In the genomic region with DNA sequence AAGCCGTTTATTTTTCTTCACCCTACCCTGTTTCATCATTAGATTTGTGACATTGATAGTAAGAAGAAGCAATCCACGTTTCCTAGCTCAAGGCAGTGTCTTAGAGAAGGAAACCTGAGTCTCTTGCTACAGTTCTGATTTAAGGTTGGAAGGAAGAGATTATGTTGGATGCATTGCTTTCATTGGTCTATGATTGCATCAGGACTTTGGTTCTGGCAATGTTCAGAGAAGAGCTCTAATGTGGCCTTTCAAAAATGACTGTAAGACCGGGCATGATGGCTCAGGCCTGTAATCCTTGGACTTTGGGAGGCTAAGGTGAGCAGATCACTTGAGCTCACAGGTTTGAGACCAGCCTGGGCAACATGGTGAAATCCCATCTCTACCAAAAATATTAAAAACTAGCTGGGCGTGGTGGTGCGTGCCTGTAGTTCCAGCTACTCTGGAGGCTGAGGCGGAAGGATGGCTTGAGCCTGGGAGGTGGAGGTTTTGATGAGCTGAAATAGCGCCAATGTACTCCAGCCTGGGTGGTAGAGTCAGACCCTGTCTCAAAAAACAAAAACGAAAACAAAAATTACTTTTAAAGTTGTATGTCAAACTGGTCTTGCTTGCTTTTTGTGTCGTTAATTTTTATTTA, we compare ENCODE assay signal across 22 cellular contexts. TPM values are rescaled to one million over a fixed set of nuclear protein-coding genes. Genes with fewer than 3 reads are reported as not detected.
DNase-seq lines count a peak whose midpoint lies in the region; ATAC-seq and TF ChIP-seq lines count a peak whose summit lies in the region.
"Had no signal": no experiment of that assay in that cellular context is flagged by ENCODE, and none has a peak within 500 bp of the region (broad histone marks: within the 10 kb centered on the region; RNA-seq: fewer than 3 reads in every experiment).

No MANE protein-coding gene starts in this region.

- H3K9me3 Mint-ChIP-seq in activated T-cell treated with anti-CD3 and anti-CD28 coated beads, Interleukin-2, amount 50 U/mL, for 72 hours = no peaks in the 10 kb centered on the region
- no peaks in the 10 kb centered on the region for H3K9me3 Mint-ChIP-seq in activated naive CD4-positive, alpha-beta T cell treated with anti-CD3 and anti-CD28 coated beads, Interleukin-2, amount 50 U/mL, for 72 hours
- peaks cover 0 to 6% (median 0%) of the 10 kb centered on the region in 11 donors for H3K9me3 Mint-ChIP-seq in naive thymus-derived CD4-positive, alpha-beta T cell
- H3K9me3 Mint-ChIP-seq: H9 had no signal

- H3K27me3 Mint-ChIP-seq in activated T-cell treated with anti-CD3 and anti-CD28 coated beads, Interleukin-2, amount 50 U/mL, for 72 hours (ENCODE audit: low read depth) = no peaks in the 10 kb centered on the region
- H3K27me3 Mint-ChIP-seq in naive thymus-derived CD4-positive, alpha-beta T cell = no peaks in the 10 kb centered on the region

- in situ Hi-C loops in IMR-90 (cut with MboI; ENCODE audit: low sequenced_read_pairs) = no loop called here

- no peaks in the 10 kb centered on the region for H3K9me1 ChIP-seq in IMR-90 (ENCODE audit: insufficient read depth, low read length)

- no CpG with 5 or more reads among the region's 9 CpGs for WGBS in IMR-90 (ENCODE audit: extremely low coverage in 2 of 2, insufficient read length in 1 of 2), 2 experiments
- 94% methylated on average over 9 of the region's 9 CpGs for WGBS in SK-N-SH (ENCODE audit: low lambda C conversion rate)

- TF ChIP-seq CTCF in IMR-90 (conservative IDR thresholded peaks at IDR 0.05; ENCODE audit: low read depth, low read length) (no peak), OCI-LY7 (conservative IDR thresholded peaks at IDR 0.05; ENCODE audit: low read length) (no peak), SK-N-SH (IDR thresholded peaks at IDR 0.05) (no peak)

- H3K79me2 ChIP-seq in OCI-LY7 (ENCODE audit: insufficient read depth, low read depth, low read length) (peaks cover 9% of the 10 kb centered on the region; the same call in 1 of the 2 replicates), SK-N-SH (ENCODE audit: insufficient read depth) (peaks cover 29% of the 10 kb centered on the region)

- dilution Hi-C loops in IMR-90 (cut with HindIII; ENCODE audit: low sequenced_read_pairs, unreplicated experiment) = no loop called here

- no peak for TF ChIP-seq EP300 in SK-N-SH (IDR thresholded peaks at IDR 0.05; ENCODE audit: borderline replicate concordance in 1 of 2, low read depth in 1 of 2, low read length in 1 of 2)

- H4K8ac ChIP-seq in IMR-90 (ENCODE audit: low read depth in 2 of 2, low read length in 2 of 2) = peak overlapping the region in 1 of 2 experiments; percentile 55; a peak in 2 of 4 replicates

- H3K4me3 Mint-ChIP-seq in activated T-cell treated with anti-CD3 and anti-CD28 coated beads, Interleukin-2, amount 50 U/mL, for 72 hours = peak overlapping the region; percentile 51 to 76
- peak overlapping the region; percentile 49 to 92 (median 78) for H3K4me3 Mint-ChIP-seq in naive thymus-derived CD4-positive, alpha-beta T cell
- H3K4me3 Mint-ChIP-seq: H9 had no signal

- no peak overlapping the region for H3K4me2 ChIP-seq in IMR-90 (ENCODE audit: low read depth, low read length)
- no peak overlapping the region for H3K4me2 ChIP-seq in OCI-LY7 (ENCODE audit: low read length)
- H3K4me2 ChIP-seq in SK-N-SH = no peak overlapping the region

- no peak overlapping the region for H2BK20ac ChIP-seq in IMR-90 (ENCODE audit: low read depth, low read length)

- H3K9me2 ChIP-seq in OCI-LY7 (ENCODE audit: insufficient read depth, low read length) (no peaks in the 10 kb centered on the region), SK-N-SH (no peaks in the 10 kb centered on the region)

- peak overlapping the region; percentile 2; the same call in 1 of the 2 replicates for H3K23ac ChIP-seq in IMR-90 (ENCODE audit: low read depth, low read length)

- H3K36me3 ChIP-seq in IMR-90 (ENCODE audit: control insufficient read depth, insufficient read depth, low read length) = no peaks in the 10 kb centered on the region
- peaks cover 0 to 10% (median 0%) of the 10 kb centered on the region in 3 experiments for H3K36me3 ChIP-seq in naive thymus-derived CD4-positive, alpha-beta T cell (ENCODE audit: control insufficient read depth in 2 of 3, insufficient read depth in 3 of 3, low read length in 3 of 3)
- peaks cover 20% of the 10 kb centered on the region; the same call in 1 of the 2 replicates for H3K36me3 ChIP-seq in OCI-LY7 (ENCODE audit: insufficient read depth, low read length)
- peaks cover 2 to 14% of the 10 kb centered on the region in 2 experiments for H3K36me3 ChIP-seq in SK-N-SH (replicated peaks in 1 of 2; ENCODE audit: control insufficient read depth in 1 of 2, insufficient read depth in 2 of 2, low read length in 1 of 2)

- no peak overlapping the region; the same call in 1 of the 2 replicates for H3K27ac ChIP-seq in IMR-90 (ENCODE audit: insufficient read depth, low read length)
- H3K27ac ChIP-seq in naive thymus-derived CD4-positive, alpha-beta T cell (ENCODE audit: low read depth, low read length) = peak overlapping the region; percentile 55
- H3K27ac ChIP-seq in OCI-LY7 (ENCODE audit: low read depth, low read length, poor library complexity, severe bottlenecking) = no peak overlapping the region
- no peak overlapping the region for H3K27ac ChIP-seq in SK-N-SH (ENCODE audit: low read depth in 2 of 2, low read length in 1 of 2)
- H3K27ac ChIP-seq: adrenal gland, cardiac muscle cell, dorsolateral prefrontal cortex, left ventricle myocardium inferior, right atrium auricular region, upper lobe of right lung, WERI-Rb-1 had no signal

- no peak overlapping the region for H2AK9ac ChIP-seq in IMR-90 (replicated peaks; ENCODE audit: low read depth, low read length, poor library complexity)

- TF ChIP-seq RAD21 in IMR-90 (IDR thresholded peaks at IDR 0.05; ENCODE audit: low read length) (no peak), SK-N-SH (IDR thresholded peaks at IDR 0.05; ENCODE audit: low read length) (no peak)

- H2BK15ac ChIP-seq in IMR-90 (ENCODE audit: low read depth, low read length) = no peak overlapping the region

- H3K79me1 ChIP-seq in IMR-90 (ENCODE audit: low read depth in 1 of 2, low read length in 2 of 2) = peaks cover 16 to 28% of the 10 kb centered on the region in 2 experiments

- no peak overlapping the region for H4K5ac ChIP-seq in IMR-90 (ENCODE audit: low read depth, low read length)

- H3K4me1 Mint-ChIP-seq in activated T-cell treated with anti-CD3 and anti-CD28 coated beads, Interleukin-2, amount 50 U/mL, for 72 hours (ENCODE audit: low read depth) = peaks cover 71% of the 10 kb centered on the region
- H3K4me1 Mint-ChIP-seq in naive thymus-derived CD4-positive, alpha-beta T cell = peaks cover 25 to 75% (median 63%) of the 10 kb centered on the region in 7 donors

- no peak overlapping the region for H2BK120ac ChIP-seq in IMR-90 (ENCODE audit: low read depth, low read length)

- peaks cover 6% of the 10 kb centered on the region for H3F3A ChIP-seq in SK-N-SH (replicated peaks; ENCODE audit: insufficient read depth)

- BruUV-seq in IMR-90 (replicated peaks; lab: Mats Ljungman, UMichigan) (no TSS peak), OCI-LY7 (replicated peaks; lab: Mats Ljungman, UMichigan) (no TSS peak)

- H3K56ac ChIP-seq in IMR-90 (ENCODE audit: extremely low read depth, insufficient read depth, low read length) = no peak overlapping the region

- H2AFZ ChIP-seq in IMR-90 (replicated peaks; ENCODE audit: low read length, poor library complexity) = no peak overlapping the region
- H2AFZ ChIP-seq in OCI-LY7 (ENCODE audit: low read length) = no peak overlapping the region
- no peak overlapping the region for H2AFZ ChIP-seq in SK-N-SH (ENCODE audit: low read depth)

- no peak overlapping the region for H3K4ac ChIP-seq in IMR-90 (ENCODE audit: low read depth, low read length)

- H2BK5ac ChIP-seq in IMR-90 (ENCODE audit: low read depth, low read length, poor library complexity, severe bottlenecking) = no peak overlapping the region

- 0 out of 2 replicates have a peak overlapping the region, but pooled peaks have one; percentile 13 for H3K14ac ChIP-seq in IMR-90 (replicated peaks; ENCODE audit: low read depth, low read length)

- H3K27ac Mint-ChIP-seq in activated T-cell treated with anti-CD3 and anti-CD28 coated beads, Interleukin-2, amount 50 U/mL, for 72 hours = peak overlapping the region; percentile 86
- H3K27ac Mint-ChIP-seq in activated naive CD4-positive, alpha-beta T cell treated with anti-CD3 and anti-CD28 coated beads, Interleukin-2, amount 50 U/mL, for 72 hours = peak overlapping the region; percentile 77 to 81
- peak overlapping the region in 8 of 9 donors; percentile 72 to 93 (median 89) for H3K27ac Mint-ChIP-seq in naive thymus-derived CD4-positive, alpha-beta T cell
- H3K27ac Mint-ChIP-seq: H9 had no signal

- H4K91ac ChIP-seq in IMR-90 (ENCODE audit: insufficient read depth, low read depth, low read length) = no peak overlapping the region

- H3K4me3 ChIP-seq in IMR-90 (ENCODE audit: insufficient read depth, low read depth, low read length) = no peak overlapping the region
- H3K4me3 ChIP-seq in naive thymus-derived CD4-positive, alpha-beta T cell (ENCODE audit: low read length) = peak overlapping the region; percentile 20
- H3K4me3 ChIP-seq in OCI-LY7 (ENCODE audit: low read depth, low read length, poor library complexity, severe bottlenecking) = no peak overlapping the region
- H3K4me3 ChIP-seq in SK-N-SH (ENCODE audit: low read depth in 2 of 2, low read length in 1 of 2) = no peak overlapping the region
- H3K4me3 ChIP-seq: adrenal gland, cardiac muscle cell, dorsolateral prefrontal cortex, left ventricle myocardium inferior, right atrium auricular region, upper lobe of right lung had no signal

- H3K9me3 ChIP-seq in IMR-90 (ENCODE audit: control insufficient read depth, insufficient read depth, low read length) (no peaks in the 10 kb centered on the region), OCI-LY7 (ENCODE audit: low read length) (no peaks in the 10 kb centered on the region), SK-N-SH (no peaks in the 10 kb centered on the region)
- no peaks in the 10 kb centered on the region for H3K9me3 ChIP-seq in naive thymus-derived CD4-positive, alpha-beta T cell (ENCODE audit: control insufficient read depth in 2 of 3, low read length in 3 of 3)
- H3K9me3 ChIP-seq: adrenal gland, left ventricle myocardium inferior, right atrium auricular region, upper lobe of right lung had no signal

- POLR2A ChIA-PET in IMR-90 (lab: Charles Lee; ENCODE audit: unreplicated experiment) (no interaction called here), OCI-LY7 (lab: Charles Lee) (interaction anchor here (0.7 to 1.2 kb wide), 3 partner anchors 9 to 81 kb away, joined by 3 to 4 read pairs (median 3); no protein-coding TSS in a partner anchor), SK-N-SH (lab: Yijun Ruan, JAX) (no interaction called here)
- POLR2A ChIA-PET in naive thymus-derived CD4-positive, alpha-beta T cell (lab: Charles Lee) = interaction anchor here (0.6 to 3.0 kb wide), 4 partner anchors 11 to 203 kb away, joined by 3 to 16 read pairs (median 4); partner anchors contain the start of genes PIK3C2A and RPS13

- peaks cover 2% of the 10 kb centered on the region; the same call in 1 of the 2 replicates for H3K4me1 ChIP-seq in IMR-90 (ENCODE audit: control insufficient read depth, insufficient read depth, low read length)
- H3K4me1 ChIP-seq in naive thymus-derived CD4-positive, alpha-beta T cell (ENCODE audit: control insufficient read depth in 2 of 2, insufficient read depth in 2 of 2, low read length in 2 of 2) = peaks cover 27 to 41% of the 10 kb centered on the region in 2 donors
- H3K4me1 ChIP-seq in OCI-LY7 (ENCODE audit: insufficient read depth, low read length, poor library complexity, severe bottlenecking) = peaks cover 13% of the 10 kb centered on the region
- peaks cover 3% of the 10 kb centered on the region in 2 experiments; a peak in 1 of 4 replicates for H3K4me1 ChIP-seq in SK-N-SH (ENCODE audit: control insufficient read depth in 1 of 2, insufficient read depth in 2 of 2, low read depth in 1 of 2, low read length in 1 of 2)

- peaks cover 2 to 10% of the 10 kb centered on the region in 2 donors for H3K36me3 Mint-ChIP-seq in activated T-cell treated with anti-CD3 and anti-CD28 coated beads, Interleukin-2, amount 50 U/mL, for 72 hours (ENCODE audit: insufficient read depth in 2 of 2)
- peaks cover 6 to 13% of the 10 kb centered on the region in 2 donors for H3K36me3 Mint-ChIP-seq in activated naive CD4-positive, alpha-beta T cell treated with anti-CD3 and anti-CD28 coated beads, Interleukin-2, amount 50 U/mL, for 72 hours
- H3K36me3 Mint-ChIP-seq in naive thymus-derived CD4-positive, alpha-beta T cell = peaks cover 0 to 32% (median 15%) of the 10 kb centered on the region in 5 donors

- no peak for TF ChIP-seq POLR2A in IMR-90 (IDR thresholded peaks at IDR 0.05; ENCODE audit: low read depth, low read length)

- DNase-seq in activated T-cell treated with anti-CD3 and anti-CD28 coated beads, Interleukin-2, amount 50 U/mL, for 72 hours = no peak
- no peak for DNase-seq in activated T-cell treated with anti-CD3 and anti-CD28 coated beads, Interleukin-2, amount 50 U/mL, for 48 hours
- DNase-seq in IMR-90 (peak; percentile 21), OCI-LY7 (ENCODE audit: low spot score) (no peak), occipital lobe (lab: John Stamatoyannopoulos, UW) (no peak), SK-N-SH (no peak)
- no peak for DNase-seq in activated naive CD4-positive, alpha-beta T cell treated with anti-CD3 and anti-CD28 coated beads, Interleukin-2, amount 50 U/mL, for 72 hours (ENCODE audit: low spot score in 2 of 2)
- DNase-seq in naive thymus-derived CD4-positive, alpha-beta T cell = no peak
- DNase-seq: adrenal gland; Calu3; dorsolateral prefrontal cortex; H9; left ventricle myocardium inferior; NCI-H1092 treated with DMSO at 0.1 percent for 48 hours; NCI-H2081; NCI-H510A; stimulated activated naive CD4-positive, alpha-beta T cell treated with Interleukin-2 at 50 U/mL for 16 hours; SW 1271; upper lobe of right lung; WERI-Rb-1 had no signal

- H3K27me3 ChIP-seq in IMR-90 (ENCODE audit: control insufficient read depth, insufficient read depth, low read length) = no peaks in the 10 kb centered on the region
- H3K27me3 ChIP-seq in naive thymus-derived CD4-positive, alpha-beta T cell (ENCODE audit: control insufficient read depth in 2 of 2, insufficient read depth in 2 of 2, low read length in 2 of 2) = no peaks in the 10 kb centered on the region
- H3K27me3 ChIP-seq in SK-N-SH (ENCODE audit: insufficient read depth) = no peaks in the 10 kb centered on the region
- H3K27me3 ChIP-seq: adrenal gland, cardiac muscle cell, dorsolateral prefrontal cortex, right atrium auricular region, upper lobe of right lung had no signal

- H4K20me1 ChIP-seq in IMR-90 (ENCODE audit: insufficient read depth, low read length) (no peaks in the 10 kb centered on the region), OCI-LY7 (ENCODE audit: insufficient read depth, low read length) (no peaks in the 10 kb centered on the region), SK-N-SH (ENCODE audit: insufficient read depth) (no peaks in the 10 kb centered on the region)

- intact Hi-C loops in IMR-90 (cut with micrococcal nuclease) (no loop called here), OCI-LY7 (cut with micrococcal nuclease; ENCODE audit: unreplicated experiment) (no loop called here)
- intact Hi-C loops in naive thymus-derived CD4-positive, alpha-beta T cell (cut with micrococcal nuclease) = no loop called here

- no peak overlapping the region for H3K18ac ChIP-seq in IMR-90 (ENCODE audit: low read depth, low read length)

- no peak overlapping the region for H2AK5ac ChIP-seq in IMR-90 (ENCODE audit: low read depth, low read length)

- ATAC-seq in activated T-cell treated with anti-CD3 and anti-CD28 coated beads, Interleukin-2, amount 50 U/mL, for 72 hours (replicated peaks in 1 of 2) = no peak
- no peak for ATAC-seq in IMR-90 (ENCODE audit: low read depth)
- no peak for ATAC-seq in activated naive CD4-positive, alpha-beta T cell treated with anti-CD3 and anti-CD28 coated beads, Interleukin-2, amount 50 U/mL, for 72 hours
- no peak for ATAC-seq in naive thymus-derived CD4-positive, alpha-beta T cell
- ATAC-seq: upper lobe of right lung had no signal

- no peak overlapping the region for H3K9ac ChIP-seq in IMR-90 (ENCODE audit: low read depth, low read length)
- no peak overlapping the region for H3K9ac ChIP-seq in SK-N-SH

- CTCF ChIA-PET in IMR-90 (lab: Yijun Ruan, JAX) = no interaction called here
- CTCF ChIA-PET in naive thymus-derived CD4-positive, alpha-beta T cell (lab: Charles Lee) = interaction anchor here (0.6 kb wide), 1 partner anchor 68 kb away, joined by 4 read pairs; no protein-coding TSS in a partner anchor
- CTCF ChIA-PET in OCI-LY7 (lab: Charles Lee; ENCODE audit: unreplicated experiment) = no interaction called here
- CTCF ChIA-PET in SK-N-SH (lab: Yijun Ruan, JAX) = interaction anchor here (1.1 kb wide), 1 partner anchor 9 kb away, joined by 3 read pairs; no protein-coding TSS in a partner anchor

RNA-seq across cellular contexts. Expression of gene NUCB2, which starts 4.1 kb away (rescaled TPM):
- 10 to 100 TPM; 62.0 to 64.6 TPM for total RNA-seq in activated T-cell treated with anti-CD3 and anti-CD28 coated beads, Interleukin-2, amount 50 U/mL, for 72 hours
- total RNA-seq in IMR-90 (2012; rRNA removed) (52.7 and 83.0 TPM in 2 replicates), OCI-LY7 (2022) (73.0 and 96.2 TPM in 2 replicates), occipital lobe (69.7 TPM)
- polyA plus RNA-seq in IMR-90 (2012; rRNA removed) (54.9 and 55.4 TPM in 2 replicates), SK-N-SH (2012; rRNA removed) (23.9 and 25.0 TPM in 2 replicates)
- polyA plus RNA-seq in IMR-90 (2012; cell fraction: cytosol; rRNA removed) = 12.9 and 14.7 TPM in 2 replicates
- 2.4 and 14.4 TPM in 2 replicates for polyA plus RNA-seq in IMR-90 (2012; cell fraction: nucleus; rRNA removed; ENCODE audit: low replicate concordance)
- total RNA-seq in activated naive CD4-positive, alpha-beta T cell treated with anti-CD3 and anti-CD28 coated beads, Interleukin-2, amount 50 U/mL, for 72 hours = 100 to 1,000 TPM in 1 of 2 donors, 10 to 100 TPM in 1; 49.4 to 122 TPM
- 100 to 1,000 TPM in 4 of 5 experiments, 10 to 100 TPM in 1; 72.0 to 171 (median 145) TPM for total RNA-seq in naive thymus-derived CD4-positive, alpha-beta T cell
- 100 to 1,000 TPM; 280 to 359 TPM for polyA plus RNA-seq in naive thymus-derived CD4-positive, alpha-beta T cell
- total RNA-seq in OCI-LY7 (2014; rRNA removed; shearing (Covaris generic)) = 42.4 and 64.3 TPM in 2 replicates
- polyA plus RNA-seq in SK-N-SH (2012; cell fraction: cytosol; rRNA removed) = 34.5 and 53.2 TPM in 2 replicates
- polyA plus RNA-seq in SK-N-SH (2012; cell fraction: nucleus; rRNA removed) = 8.0 and 16.6 TPM in 2 replicates

Comparison
In these comparisons a context has a peak if more than half of its experiments do, and no peak if none do; other contexts are left out.
1. CTCF ChIA-PET loops: an anchor here in naive thymus-derived CD4-positive, alpha-beta T cell (0.6 kb wide) and SK-N-SH (1.1 kb wide); none called in IMR-90 and OCI-LY7.
2. POLR2A ChIA-PET loops: an anchor here in naive thymus-derived CD4-positive, alpha-beta T cell (0.6 to 3.0 kb wide) and OCI-LY7 (0.7 to 1.2 kb wide); none called in IMR-90 and SK-N-SH.